Comparison of ENCODE assay signal across 8 cellular contexts in the genomic region with DNA sequence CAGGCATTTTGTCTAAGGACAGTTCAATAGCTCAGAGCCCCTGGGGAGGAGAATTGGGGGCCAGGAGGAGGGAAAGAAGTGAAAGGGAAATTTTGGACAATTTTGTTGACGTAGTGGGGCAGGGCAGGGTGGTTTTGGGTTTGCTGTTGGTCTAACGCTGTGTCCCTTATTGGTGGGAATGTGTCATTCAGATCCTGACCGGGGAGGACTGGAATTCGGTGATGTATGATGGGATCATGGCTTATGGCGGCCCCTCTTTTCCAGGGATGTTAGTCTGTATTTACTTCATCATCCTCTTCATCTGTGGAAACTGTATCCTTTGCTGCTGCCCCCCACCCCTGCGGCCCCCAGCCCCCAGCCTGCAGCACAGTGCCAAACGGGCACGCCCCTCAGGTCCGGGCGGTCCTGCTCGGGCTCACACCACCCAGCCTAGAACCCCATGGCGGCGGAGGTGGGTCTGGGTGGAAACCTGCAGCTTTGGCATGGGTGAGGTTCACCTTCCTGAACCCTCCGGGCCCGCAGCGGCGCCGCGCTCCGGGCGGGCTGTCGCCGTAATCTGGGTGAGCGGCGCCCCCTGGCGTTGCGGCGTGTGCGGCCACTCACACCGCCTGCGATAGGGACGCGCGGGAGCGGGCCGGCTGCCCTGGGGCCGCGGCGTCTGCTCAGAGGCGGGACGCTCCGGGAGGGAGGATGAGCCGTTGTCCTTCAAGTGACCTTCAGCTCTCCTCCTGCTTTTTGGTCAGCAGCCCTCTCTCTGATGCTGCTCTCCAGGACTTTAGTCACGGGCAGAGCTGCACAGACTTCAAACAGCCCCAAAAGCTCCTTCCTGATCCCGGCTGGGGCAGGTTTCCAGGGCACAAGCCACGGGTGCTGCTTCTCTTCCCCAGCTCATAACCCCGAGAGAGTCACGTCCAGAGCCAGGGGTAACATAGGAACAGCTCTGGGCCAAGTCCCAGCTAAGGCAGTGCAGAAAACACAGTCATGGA.
DNase-seq lines count a peak whose midpoint lies in the region; ATAC-seq and TF ChIP-seq lines count a peak whose summit lies in the region.

No MANE protein-coding gene starts in this region.

- peaks cover 13% of the 10 kb centered on the region for H3K4me1 ChIP-seq in mucosa of descending colon (ENCODE audit: low read depth)
- peaks cover 23% of the 10 kb centered on the region for H3K4me1 ChIP-seq in stomach smooth muscle (ENCODE audit: control insufficient read depth, insufficient read depth, low read length)

- no peaks in the 10 kb centered on the region for H3K36me3 Mint-ChIP-seq in activated CD8-positive, alpha-beta memory T cell treated with anti-CD3 and anti-CD28 coated beads, Interleukin-2, amount 10 ng/mL, durations not matched to agents 7 days and 5 days

- H3K27ac ChIP-seq in 22Rv1 (no peak overlapping the region), stomach smooth muscle (ENCODE audit: low read length) (peak overlapping the region; percentile 37)

- DNase-seq in NCI-H226 = peak; percentile 34
- DNase-seq in activated CD8-positive, alpha-beta memory T cell treated with anti-CD3 and anti-CD28 coated beads, Interleukin-2, amount 10 ng/mL, durations not matched to agents 7 days and 5 days = peak; percentile 64
- DNase-seq in epithelial cell of proximal tubule (ENCODE audit: low read depth) = no peak
- DNase-seq in mucosa of descending colon = peak; percentile 66 to 85 (median 85)

- CTCF ChIA-PET in activated CD8-positive, alpha-beta memory T cell treated with anti-CD3 and anti-CD28 coated beads, Interleukin-2, amount 10 ng/mL, durations not matched to agents 7 days and 5 days (lab: Charles Lee) = interaction anchor here (0.7 to 2.1 kb wide), 29 partner anchors 8 to 936 kb away, joined by 3 to 7 read pairs (median 3); no protein-coding TSS in a partner anchor

- TF ChIP-seq CTCF in 22Rv1 (IDR thresholded peaks at IDR 0.05) (peak; percentile 98), GM12872 (IDR thresholded peaks at IDR 0.05; ENCODE audit: insufficient read depth, low read depth, low read length) (peak; percentile 70), epithelial cell of proximal tubule (conservative IDR thresholded peaks at IDR 0.05; ENCODE audit: low read depth, low read length) (peak; percentile 76), mucosa of descending colon (IDR thresholded peaks at IDR 0.05) (peak; percentile 88)

- H3K36me3 ChIP-seq in mucosa of descending colon (ENCODE audit: low read depth) = no peaks in the 10 kb centered on the region
- peaks cover 22 to 26% of the 10 kb centered on the region in 2 donors for H3K36me3 ChIP-seq in stomach smooth muscle (ENCODE audit: control insufficient read depth in 2 of 2, insufficient read depth in 2 of 2, low read length in 2 of 2)

- H3K9me3 Mint-ChIP-seq in activated CD8-positive, alpha-beta memory T cell treated with anti-CD3 and anti-CD28 coated beads, Interleukin-2, amount 10 ng/mL, durations not matched to agents 7 days and 5 days (ENCODE audit: low read depth) = no peaks in the 10 kb centered on the region

- H3K27me3 ChIP-seq in stomach smooth muscle (ENCODE audit: control insufficient read depth in 1 of 2, insufficient read depth in 2 of 2, low read length in 2 of 2) = no peaks in the 10 kb centered on the region

- H3K4me1 Mint-ChIP-seq in activated CD8-positive, alpha-beta memory T cell treated with anti-CD3 and anti-CD28 coated beads, Interleukin-2, amount 10 ng/mL, durations not matched to agents 7 days and 5 days = peaks cover 1% of the 10 kb centered on the region

- H3K27ac Mint-ChIP-seq in activated CD8-positive, alpha-beta memory T cell treated with anti-CD3 and anti-CD28 coated beads, Interleukin-2, amount 10 ng/mL, durations not matched to agents 7 days and 5 days = no peak overlapping the region

- H3K4me3 ChIP-seq in epithelial cell of proximal tubule (ENCODE audit: low read depth, low read length) (no peak overlapping the region), mucosa of descending colon (no peak overlapping the region), stomach smooth muscle (ENCODE audit: low read length in 2 of 2) (peak overlapping the region in 1 of 2 donors; percentile 29)

- peaks cover 49% of the 10 kb centered on the region for H3K27me3 Mint-ChIP-seq in activated CD8-positive, alpha-beta memory T cell treated with anti-CD3 and anti-CD28 coated beads, Interleukin-2, amount 10 ng/mL, durations not matched to agents 7 days and 5 days

- peak overlapping the region in 1 of 2 donors; percentile 29 for H3K9ac ChIP-seq in stomach smooth muscle (ENCODE audit: low read length in 2 of 2)

- H3K9me3 ChIP-seq in mucosa of descending colon = no peaks in the 10 kb centered on the region
- no peaks in the 10 kb centered on the region for H3K9me3 ChIP-seq in stomach smooth muscle (ENCODE audit: control insufficient read depth in 2 of 2, low read length in 2 of 2)

- intact Hi-C loops in mucosa of descending colon (cut with DNase I, micrococcal nuclease) = no loop called here

- no peak overlapping the region for H3K4me3 Mint-ChIP-seq in activated CD8-positive, alpha-beta memory T cell treated with anti-CD3 and anti-CD28 coated beads, Interleukin-2, amount 10 ng/mL, durations not matched to agents 7 days and 5 days

- ATAC-seq in activated CD8-positive, alpha-beta memory T cell treated with anti-CD3 and anti-CD28 coated beads, Interleukin-2, amount 10 ng/mL, durations not matched to agents 7 days and 5 days = peak; percentile 92
- ATAC-seq in mucosa of descending colon (peak; percentile 91), GM18519 (IDR thresholded peaks at IDR 0.05; ENCODE audit: low FRiP score, unreplicated experiment) (no peak)
